ENCODE assay signal across 17 cellular contexts in genomic region chr6:6913346-6913745, GRCh38.
"Had no signal": no experiment of that assay in that cellular context is flagged by ENCODE, and none has a peak within 500 bp of the region (broad histone marks: within the 10 kb centered on the region; RNA-seq: fewer than 3 reads in every experiment).

No MANE protein-coding gene starts in this region.

- H3K27ac ChIP-seq: coronary artery, dorsolateral prefrontal cortex, lower lobe of right lung, right atrium auricular region, sigmoid colon, skin epidermis had no signal

- H3K9me3 ChIP-seq: heart left ventricle, lower lobe of right lung, neutrophil, right atrium auricular region, sigmoid colon, stomach had no signal

- H3K36me3 ChIP-seq: heart left ventricle, lower lobe of right lung, neutrophil, right atrium auricular region, sigmoid colon, stomach had no signal

- H3K9me3 Mint-ChIP-seq: memory B cell, naive B cell, type B pancreatic cell had no signal

- H3K27me3 ChIP-seq: heart left ventricle, neutrophil, right atrium auricular region, sigmoid colon, stomach had no signal

- DNase-seq: dorsolateral prefrontal cortex; effector CD8-positive, alpha-beta T cell; heart left ventricle; hippocampal formation; islet precursor cell; lower lobe of right lung; naive B cell; sigmoid colon; stimulated activated naive CD4-positive, alpha-beta T cell; stomach had no signal

- H3K4me3 Mint-ChIP-seq: memory B cell, naive B cell, type B pancreatic cell had no signal

- H3K36me3 Mint-ChIP-seq: memory B cell, naive B cell, type B pancreatic cell had no signal

- H3K4me3 ChIP-seq: coronary artery, dorsolateral prefrontal cortex, heart left ventricle, lower lobe of right lung, right atrium auricular region, sigmoid colon, skin epidermis, stomach had no signal

- H3K27ac Mint-ChIP-seq: memory B cell, type B pancreatic cell had no signal

- ATAC-seq: heart left ventricle, left lobe of liver, lower lobe of right lung had no signal
